ENCODE assay signal across 1 cellular context in the genomic region with DNA sequence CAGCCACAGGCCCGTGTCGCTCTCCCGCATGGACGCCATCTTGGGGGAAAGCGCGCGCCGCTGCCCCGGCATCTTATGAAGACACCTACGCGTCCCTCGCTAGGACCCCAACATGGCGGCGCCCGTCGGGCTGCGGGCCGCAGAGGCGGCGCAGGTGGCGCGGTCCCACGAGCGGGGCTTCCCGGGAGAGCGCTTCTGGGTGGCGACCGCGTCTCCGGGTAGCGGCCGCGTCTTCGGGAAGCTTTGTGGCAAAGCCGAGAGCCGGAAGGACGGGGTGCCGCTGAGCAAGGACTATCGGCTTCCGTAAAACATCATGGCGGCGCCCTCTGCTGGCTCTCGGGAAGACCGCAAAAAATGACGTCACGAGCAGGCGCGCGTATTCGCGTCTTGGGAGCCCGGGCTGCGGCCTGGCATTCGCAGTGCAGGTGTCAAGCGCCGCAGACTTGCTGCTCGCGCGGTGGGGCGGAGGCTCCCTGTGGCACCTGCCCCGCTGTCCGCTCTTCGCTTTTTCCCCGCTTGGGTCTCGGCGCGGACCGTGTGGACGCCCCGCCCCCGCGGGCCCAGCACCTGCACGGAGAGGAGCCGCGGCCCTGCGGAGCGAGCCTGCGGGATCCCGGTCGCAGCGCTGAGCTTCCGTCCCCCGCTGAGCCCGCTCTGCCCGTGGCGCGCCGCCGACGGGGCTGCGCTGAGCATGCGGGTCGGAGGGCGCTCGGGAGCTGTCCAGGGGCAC.
TF ChIP-seq lines count a peak whose summit lies in the region.

A gene (minus strand): TSS at position 54 of the 730 bp plus-strand sequence. CDS start 15 bp downstream, at position 39.

TF ChIP-seq in HepG2, 621 proteins besides CTCF, POLR2A, EP300 and RAD21 (continued from another document and continues in another):
- TF ChIP-seq, protein P1, sequence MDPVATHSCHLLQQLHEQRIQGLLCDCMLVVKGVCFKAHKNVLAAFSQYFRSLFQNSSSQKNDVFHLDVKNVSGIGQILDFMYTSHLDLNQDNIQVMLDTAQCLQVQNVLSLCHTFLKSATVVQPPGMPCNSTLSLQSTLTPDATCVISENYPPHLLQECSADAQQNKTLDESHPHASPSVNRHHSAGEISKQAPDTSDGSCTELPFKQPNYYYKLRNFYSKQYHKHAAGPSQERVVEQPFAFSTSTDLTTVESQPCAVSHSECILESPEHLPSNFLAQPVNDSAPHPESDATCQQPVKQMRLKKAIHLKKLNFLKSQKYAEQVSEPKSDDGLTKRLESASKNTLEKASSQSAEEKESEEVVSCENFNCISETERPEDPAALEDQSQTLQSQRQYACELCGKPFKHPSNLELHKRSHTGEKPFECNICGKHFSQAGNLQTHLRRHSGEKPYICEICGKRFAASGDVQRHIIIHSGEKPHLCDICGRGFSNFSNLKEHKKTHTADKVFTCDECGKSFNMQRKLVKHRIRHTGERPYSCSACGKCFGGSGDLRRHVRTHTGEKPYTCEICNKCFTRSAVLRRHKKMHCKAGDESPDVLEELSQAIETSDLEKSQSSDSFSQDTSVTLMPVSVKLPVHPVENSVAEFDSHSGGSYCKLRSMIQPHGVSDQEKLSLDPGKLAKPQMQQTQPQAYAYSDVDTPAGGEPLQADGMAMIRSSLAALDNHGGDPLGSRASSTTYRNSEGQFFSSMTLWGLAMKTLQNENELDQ (CRISPR knock-in tag; IDR thresholded peaks at IDR 0.05; ENCODE audit: borderline replicate concordance): no peak
- TF ChIP-seq RELA (CRISPR knock-in tag; IDR thresholded peaks at IDR 0.05): peak; percentile 69; the same call in 1 of the 2 replicates
- TF ChIP-seq ZNF530 (CRISPR knock-in tag; IDR thresholded peaks at IDR 0.05; ENCODE audit: low read depth): no peak
- TF ChIP-seq SOX5 (CRISPR knock-in tag; IDR thresholded peaks at IDR 0.05; ENCODE audit: borderline replicate concordance): peak; percentile 39; the same call in 1 of the 2 replicates
- peak; percentile 58; the same call in 1 of the 2 replicates for TF ChIP-seq ZBTB20 (CRISPR knock-in tag; IDR thresholded peaks at IDR 0.05; ENCODE audit: borderline replicate concordance, low read depth)
- TF ChIP-seq ZNF101 (CRISPR knock-in tag; IDR thresholded peaks at IDR 0.05; ENCODE audit: borderline replicate concordance, low read depth): no peak
- no peak for TF ChIP-seq CCAR2 (optimal IDR thresholded peaks at IDR 0.05; ENCODE audit: low read depth, low read length)
- TF ChIP-seq, protein P2, sequence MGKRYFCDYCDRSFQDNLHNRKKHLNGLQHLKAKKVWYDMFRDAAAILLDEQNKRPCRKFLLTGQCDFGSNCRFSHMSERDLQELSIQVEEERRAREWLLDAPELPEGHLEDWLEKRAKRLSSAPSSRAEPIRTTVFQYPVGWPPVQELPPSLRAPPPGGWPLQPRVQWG (CRISPR knock-in tag; IDR thresholded peaks at IDR 0.05; ENCODE audit: borderline replicate concordance, low read depth): no peak
- 0 out of 2 replicates have a peak, but pooled peaks have one; percentile 30 for TF ChIP-seq ZNF619 (CRISPR knock-in tag; IDR thresholded peaks at IDR 0.05)
- peak; percentile 45; the same call in 1 of the 2 replicates for TF ChIP-seq ZNF333 (CRISPR knock-in tag; IDR thresholded peaks at IDR 0.05; ENCODE audit: borderline replicate concordance)
- no peak for TF ChIP-seq NBN (conservative IDR thresholded peaks at IDR 0.05)
- TF ChIP-seq, protein P3, sequence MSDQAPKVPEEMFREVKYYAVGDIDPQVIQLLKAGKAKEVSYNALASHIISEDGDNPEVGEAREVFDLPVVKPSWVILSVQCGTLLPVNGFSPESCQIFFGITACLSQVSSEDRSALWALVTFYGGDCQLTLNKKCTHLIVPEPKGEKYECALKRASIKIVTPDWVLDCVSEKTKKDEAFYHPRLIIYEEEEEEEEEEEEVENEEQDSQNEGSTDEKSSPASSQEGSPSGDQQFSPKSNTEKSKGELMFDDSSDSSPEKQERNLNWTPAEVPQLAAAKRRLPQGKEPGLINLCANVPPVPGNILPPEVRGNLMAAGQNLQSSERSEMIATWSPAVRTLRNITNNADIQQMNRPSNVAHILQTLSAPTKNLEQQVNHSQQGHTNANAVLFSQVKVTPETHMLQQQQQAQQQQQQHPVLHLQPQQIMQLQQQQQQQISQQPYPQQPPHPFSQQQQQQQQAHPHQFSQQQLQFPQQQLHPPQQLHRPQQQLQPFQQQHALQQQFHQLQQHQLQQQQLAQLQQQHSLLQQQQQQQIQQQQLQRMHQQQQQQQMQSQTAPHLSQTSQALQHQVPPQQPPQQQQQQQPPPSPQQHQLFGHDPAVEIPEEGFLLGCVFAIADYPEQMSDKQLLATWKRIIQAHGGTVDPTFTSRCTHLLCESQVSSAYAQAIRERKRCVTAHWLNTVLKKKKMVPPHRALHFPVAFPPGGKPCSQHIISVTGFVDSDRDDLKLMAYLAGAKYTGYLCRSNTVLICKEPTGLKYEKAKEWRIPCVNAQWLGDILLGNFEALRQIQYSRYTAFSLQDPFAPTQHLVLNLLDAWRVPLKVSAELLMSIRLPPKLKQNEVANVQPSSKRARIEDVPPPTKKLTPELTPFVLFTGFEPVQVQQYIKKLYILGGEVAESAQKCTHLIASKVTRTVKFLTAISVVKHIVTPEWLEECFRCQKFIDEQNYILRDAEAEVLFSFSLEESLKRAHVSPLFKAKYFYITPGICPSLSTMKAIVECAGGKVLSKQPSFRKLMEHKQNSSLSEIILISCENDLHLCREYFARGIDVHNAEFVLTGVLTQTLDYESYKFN (CRISPR knock-in tag; conservative IDR thresholded peaks at IDR 0.05): peak; percentile 25
- peak; percentile 84 for TF ChIP-seq CBFB (CRISPR knock-in tag; IDR thresholded peaks at IDR 0.05)
- TF ChIP-seq ZBTB21 (CRISPR knock-in tag; IDR thresholded peaks at IDR 0.05): peak; percentile 96
- TF ChIP-seq, protein P4, sequence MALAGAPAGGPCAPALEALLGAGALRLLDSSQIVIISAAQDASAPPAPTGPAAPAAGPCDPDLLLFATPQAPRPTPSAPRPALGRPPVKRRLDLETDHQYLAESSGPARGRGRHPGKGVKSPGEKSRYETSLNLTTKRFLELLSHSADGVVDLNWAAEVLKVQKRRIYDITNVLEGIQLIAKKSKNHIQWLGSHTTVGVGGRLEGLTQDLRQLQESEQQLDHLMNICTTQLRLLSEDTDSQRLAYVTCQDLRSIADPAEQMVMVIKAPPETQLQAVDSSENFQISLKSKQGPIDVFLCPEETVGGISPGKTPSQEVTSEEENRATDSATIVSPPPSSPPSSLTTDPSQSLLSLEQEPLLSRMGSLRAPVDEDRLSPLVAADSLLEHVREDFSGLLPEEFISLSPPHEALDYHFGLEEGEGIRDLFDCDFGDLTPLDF (CRISPR knock-in tag; IDR thresholded peaks at IDR 0.05): peak; percentile 71; the same call in 1 of the 2 replicates
- TF ChIP-seq SRSF1 (optimal IDR thresholded peaks at IDR 0.05; ENCODE audit: low read depth, low read length): peak; percentile 67
- peak; percentile 81 for TF ChIP-seq POLR2G (IDR thresholded peaks at IDR 0.05; ENCODE audit: low read depth, low read length)
- TF ChIP-seq, protein P5, sequence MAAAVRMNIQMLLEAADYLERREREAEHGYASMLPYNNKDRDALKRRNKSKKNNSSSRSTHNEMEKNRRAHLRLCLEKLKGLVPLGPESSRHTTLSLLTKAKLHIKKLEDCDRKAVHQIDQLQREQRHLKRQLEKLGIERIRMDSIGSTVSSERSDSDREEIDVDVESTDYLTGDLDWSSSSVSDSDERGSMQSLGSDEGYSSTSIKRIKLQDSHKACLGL (CRISPR knock-in tag; IDR thresholded peaks at IDR 0.05): peak; percentile 69
- TF ChIP-seq ARNT (IDR thresholded peaks at IDR 0.05): no peak
- TF ChIP-seq, protein P6, sequence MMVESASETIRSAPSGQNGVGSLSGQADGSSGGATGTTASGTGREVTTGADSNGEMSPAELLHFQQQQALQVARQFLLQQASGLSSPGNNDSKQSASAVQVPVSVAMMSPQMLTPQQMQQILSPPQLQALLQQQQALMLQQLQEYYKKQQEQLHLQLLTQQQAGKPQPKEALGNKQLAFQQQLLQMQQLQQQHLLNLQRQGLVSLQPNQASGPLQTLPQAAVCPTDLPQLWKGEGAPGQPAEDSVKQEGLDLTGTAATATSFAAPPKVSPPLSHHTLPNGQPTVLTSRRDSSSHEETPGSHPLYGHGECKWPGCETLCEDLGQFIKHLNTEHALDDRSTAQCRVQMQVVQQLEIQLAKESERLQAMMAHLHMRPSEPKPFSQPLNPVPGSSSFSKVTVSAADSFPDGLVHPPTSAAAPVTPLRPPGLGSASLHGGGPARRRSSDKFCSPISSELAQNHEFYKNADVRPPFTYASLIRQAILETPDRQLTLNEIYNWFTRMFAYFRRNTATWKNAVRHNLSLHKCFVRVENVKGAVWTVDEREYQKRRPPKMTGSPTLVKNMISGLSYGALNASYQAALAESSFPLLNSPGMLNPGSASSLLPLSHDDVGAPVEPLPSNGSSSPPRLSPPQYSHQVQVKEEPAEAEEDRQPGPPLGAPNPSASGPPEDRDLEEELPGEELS (CRISPR knock-in tag; IDR thresholded peaks at IDR 0.05): peak; percentile 1; the same call in 1 of the 2 replicates
- peak; percentile 59 for TF ChIP-seq HNRNPL (IDR thresholded peaks at IDR 0.05; ENCODE audit: low read depth, low read length)
- peak; percentile 65 for TF ChIP-seq ZNF331 (CRISPR knock-in tag; IDR thresholded peaks at IDR 0.05)
- TF ChIP-seq, protein P7, sequence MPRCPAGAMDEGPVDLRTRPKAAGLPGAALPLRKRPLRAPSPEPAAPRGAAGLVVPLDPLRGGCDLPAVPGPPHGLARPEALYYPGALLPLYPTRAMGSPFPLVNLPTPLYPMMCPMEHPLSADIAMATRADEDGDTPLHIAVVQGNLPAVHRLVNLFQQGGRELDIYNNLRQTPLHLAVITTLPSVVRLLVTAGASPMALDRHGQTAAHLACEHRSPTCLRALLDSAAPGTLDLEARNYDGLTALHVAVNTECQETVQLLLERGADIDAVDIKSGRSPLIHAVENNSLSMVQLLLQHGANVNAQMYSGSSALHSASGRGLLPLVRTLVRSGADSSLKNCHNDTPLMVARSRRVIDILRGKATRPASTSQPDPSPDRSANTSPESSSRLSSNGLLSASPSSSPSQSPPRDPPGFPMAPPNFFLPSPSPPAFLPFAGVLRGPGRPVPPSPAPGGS (CRISPR knock-in tag; IDR thresholded peaks at IDR 0.05): no peak
- peak; percentile 8; the same call in 1 of the 2 replicates for TF ChIP-seq BRCA1 (CRISPR knock-in tag; IDR thresholded peaks at IDR 0.05)
- peak; percentile 45 for TF ChIP-seq ZNF746 (CRISPR knock-in tag; IDR thresholded peaks at IDR 0.05)
- TF ChIP-seq ZNF75D (CRISPR knock-in tag; IDR thresholded peaks at IDR 0.05; ENCODE audit: borderline replicate concordance): no peak
- TF ChIP-seq IRF2 (CRISPR knock-in tag; IDR thresholded peaks at IDR 0.05): peak; percentile 76; the same call in 1 of the 2 replicates
- TF ChIP-seq, protein P8, sequence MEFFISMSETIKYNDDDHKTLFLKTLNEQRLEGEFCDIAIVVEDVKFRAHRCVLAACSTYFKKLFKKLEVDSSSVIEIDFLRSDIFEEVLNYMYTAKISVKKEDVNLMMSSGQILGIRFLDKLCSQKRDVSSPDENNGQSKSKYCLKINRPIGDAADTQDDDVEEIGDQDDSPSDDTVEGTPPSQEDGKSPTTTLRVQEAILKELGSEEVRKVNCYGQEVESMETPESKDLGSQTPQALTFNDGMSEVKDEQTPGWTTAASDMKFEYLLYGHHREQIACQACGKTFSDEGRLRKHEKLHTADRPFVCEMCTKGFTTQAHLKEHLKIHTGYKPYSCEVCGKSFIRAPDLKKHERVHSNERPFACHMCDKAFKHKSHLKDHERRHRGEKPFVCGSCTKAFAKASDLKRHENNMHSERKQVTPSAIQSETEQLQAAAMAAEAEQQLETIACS (CRISPR knock-in tag; IDR thresholded peaks at IDR 0.05): peak; percentile 78
- no peak for TF ChIP-seq ADNP (CRISPR knock-in tag; IDR thresholded peaks at IDR 0.05)
- TF ChIP-seq, protein P9, sequence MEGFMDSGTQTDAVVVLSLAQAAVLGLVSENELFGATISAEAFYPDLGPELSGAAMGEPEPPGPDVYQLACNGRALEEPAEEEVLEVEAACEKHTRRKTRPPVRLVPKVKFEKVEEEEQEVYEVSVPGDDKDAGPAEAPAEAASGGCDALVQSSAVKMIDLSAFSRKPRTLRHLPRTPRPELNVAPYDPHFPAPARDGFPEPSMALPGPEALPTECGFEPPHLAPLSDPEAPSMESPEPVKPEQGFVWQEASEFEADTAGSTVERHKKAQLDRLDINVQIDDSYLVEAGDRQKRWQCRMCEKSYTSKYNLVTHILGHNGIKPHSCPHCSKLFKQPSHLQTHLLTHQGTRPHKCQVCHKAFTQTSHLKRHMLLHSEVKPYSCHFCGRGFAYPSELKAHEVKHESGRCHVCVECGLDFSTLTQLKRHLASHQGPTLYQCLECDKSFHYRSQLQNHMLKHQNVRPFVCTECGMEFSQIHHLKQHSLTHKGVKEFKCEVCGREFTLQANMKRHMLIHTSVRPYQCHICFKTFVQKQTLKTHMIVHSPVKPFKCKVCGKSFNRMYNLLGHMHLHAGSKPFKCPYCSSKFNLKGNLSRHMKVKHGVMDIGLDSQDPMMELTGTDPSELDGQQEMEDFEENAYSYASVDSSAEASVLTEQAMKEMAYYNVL (CRISPR knock-in tag; IDR thresholded peaks at IDR 0.05; ENCODE audit: borderline replicate concordance): peak; percentile 76; the same call in 1 of the 2 replicates
- TF ChIP-seq NR2F2 (IDR thresholded peaks at IDR 0.05; ENCODE audit: borderline replicate concordance, low read depth): no peak; the same call in 1 of the 2 replicates
- TF ChIP-seq HMG20A (CRISPR knock-in tag; IDR thresholded peaks at IDR 0.05; ENCODE audit: borderline replicate concordance): no peak
- TF ChIP-seq, protein P10, sequence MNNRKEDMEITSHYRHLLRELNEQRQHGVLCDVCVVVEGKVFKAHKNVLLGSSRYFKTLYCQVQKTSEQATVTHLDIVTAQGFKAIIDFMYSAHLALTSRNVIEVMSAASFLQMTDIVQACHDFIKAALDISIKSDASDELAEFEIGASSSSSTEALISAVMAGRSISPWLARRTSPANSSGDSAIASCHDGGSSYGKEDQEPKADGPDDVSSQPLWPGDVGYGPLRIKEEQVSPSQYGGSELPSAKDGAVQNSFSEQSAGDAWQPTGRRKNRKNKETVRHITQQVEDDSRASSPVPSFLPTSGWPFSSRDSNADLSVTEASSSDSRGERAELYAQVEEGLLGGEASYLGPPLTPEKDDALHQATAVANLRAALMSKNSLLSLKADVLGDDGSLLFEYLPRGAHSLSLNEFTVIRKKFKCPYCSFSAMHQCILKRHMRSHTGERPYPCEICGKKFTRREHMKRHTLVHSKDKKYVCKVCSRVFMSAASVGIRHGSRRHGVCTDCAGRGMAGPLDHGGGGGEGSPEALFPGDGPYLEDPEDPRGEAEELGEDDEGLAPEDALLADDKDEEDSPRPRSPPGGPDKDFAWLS (CRISPR knock-in tag; IDR thresholded peaks at IDR 0.05; ENCODE audit: borderline replicate concordance): no peak
- TF ChIP-seq, protein P11, sequence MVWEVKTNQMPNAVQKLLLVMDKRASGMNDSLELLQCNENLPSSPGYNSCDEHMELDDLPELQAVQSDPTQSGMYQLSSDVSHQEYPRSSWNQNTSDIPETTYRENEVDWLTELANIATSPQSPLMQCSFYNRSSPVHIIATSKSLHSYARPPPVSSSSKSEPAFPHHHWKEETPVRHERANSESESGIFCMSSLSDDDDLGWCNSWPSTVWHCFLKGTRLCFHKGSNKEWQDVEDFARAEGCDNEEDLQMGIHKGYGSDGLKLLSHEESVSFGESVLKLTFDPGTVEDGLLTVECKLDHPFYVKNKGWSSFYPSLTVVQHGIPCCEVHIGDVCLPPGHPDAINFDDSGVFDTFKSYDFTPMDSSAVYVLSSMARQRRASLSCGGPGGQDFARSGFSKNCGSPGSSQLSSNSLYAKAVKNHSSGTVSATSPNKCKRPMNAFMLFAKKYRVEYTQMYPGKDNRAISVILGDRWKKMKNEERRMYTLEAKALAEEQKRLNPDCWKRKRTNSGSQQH (CRISPR knock-in tag; IDR thresholded peaks at IDR 0.05; ENCODE audit: low read depth): peak; percentile 62
- TF ChIP-seq KLF12 (CRISPR knock-in tag; IDR thresholded peaks at IDR 0.05; ENCODE audit: borderline replicate concordance): no peak
- TF ChIP-seq ZFP36 (IDR thresholded peaks at IDR 0.05; ENCODE audit: borderline replicate concordance, low read depth, low read length, partially characterized antibody): no peak
- TF ChIP-seq CBX1 (IDR thresholded peaks at IDR 0.05; ENCODE audit: low read depth): no peak
- TF ChIP-seq ZNF160 (CRISPR knock-in tag; IDR thresholded peaks at IDR 0.05): no peak; the same call in 1 of the 2 replicates
- TF ChIP-seq CEBPG (CRISPR knock-in tag; IDR thresholded peaks at IDR 0.05): no peak
